ENCODE assay signal across 8 cellular contexts in genomic region chr11:77047007-77047927, GRCh38. TPM values are rescaled to one million over a fixed set of nuclear protein-coding genes. Genes with fewer than 3 reads are reported as not detected.
DNase-seq lines count a peak whose midpoint lies in the region; FAIRE-seq and TF ChIP-seq lines count a peak whose summit lies in the region.

No MANE protein-coding gene starts in this region.

- peak in 1 of 2 donors; percentile 34 for TF ChIP-seq EP300 in tibial nerve (IDR thresholded peaks at IDR 0.05)

- H3K36me3 Mint-ChIP-seq in activated naive CD4-positive, alpha-beta T cell treated with anti-CD3 and anti-CD28 coated beads for 36 hours (ENCODE audit: low read depth) = no peaks in the 10 kb centered on the region

- intact Hi-C loops in activated naive CD4-positive, alpha-beta T cell treated with anti-CD3 and anti-CD28 coated beads for 36 hours (cut with micrococcal nuclease) = loop anchor here (1.0 to 5.0 kb wide), 12 partner anchors 19 to 810 kb away; partner anchors contain the start of genes ACER3 and CAPN5

- DNase-seq in ELR (ENCODE audit: low read depth) (peak; percentile 94), H54 (ENCODE audit: insufficient read length, low spot score) (peak; percentile 50), M059J (ENCODE audit: low read depth) (peak; percentile 95), SHP77 (lab: John Stamatoyannopoulos, UW) (peak; percentile 89 to 92), globus pallidus (ENCODE audit: low spot score) (peak; percentile 93), nucleus accumbens (lab: John Stamatoyannopoulos, UW) (peak in 45 of 56 donors; percentile 11 to 88 (median 56)), tibial nerve (ENCODE audit: low spot score in 2 of 2) (peak; percentile 46 to 97)
- peak; percentile 88 for DNase-seq in activated naive CD4-positive, alpha-beta T cell treated with anti-CD3 and anti-CD28 coated beads for 36 hours

- H3K4me3 ChIP-seq in tibial nerve = peak overlapping the region in 3 of 4 donors; percentile 26 to 41 (median 31)

- peak overlapping the region in 3 of 4 donors; percentile 4 to 46 (median 30) for H3K27ac ChIP-seq in tibial nerve

- H3K9me3 ChIP-seq in tibial nerve = no peaks in the 10 kb centered on the region

- WGBS in tibial nerve, 2 donors = 7 to 11% methylated on average over 15 of the region's 15 CpGs

- CTCF ChIA-PET in activated naive CD4-positive, alpha-beta T cell treated with anti-CD3 and anti-CD28 coated beads for 36 hours (lab: Charles Lee) = interaction anchor here (0.6 to 3.8 kb wide), 25 partner anchors 10 to 603 kb away, joined by 3 to 81 read pairs (median 4); no protein-coding TSS in a partner anchor

- H3K27me3 Mint-ChIP-seq in activated naive CD4-positive, alpha-beta T cell treated with anti-CD3 and anti-CD28 coated beads for 36 hours (ENCODE audit: low read depth) = peaks cover 3% of the 10 kb centered on the region

- peak; percentile 66 to 81 (median 70) for TF ChIP-seq CTCF in tibial nerve (IDR thresholded peaks at IDR 0.05)

- H3K9me3 Mint-ChIP-seq in activated naive CD4-positive, alpha-beta T cell treated with anti-CD3 and anti-CD28 coated beads for 36 hours = no peaks in the 10 kb centered on the region

- peaks cover 0 to 18% (median 7%) of the 10 kb centered on the region in 4 donors for H3K4me1 ChIP-seq in tibial nerve

- peaks cover 0 to 27% of the 10 kb centered on the region in 2 donors for H3K27me3 ChIP-seq in tibial nerve

- TF ChIP-seq POLR2A in H54 (IDR thresholded peaks at IDR 0.05; ENCODE audit: low read depth, low read length) (no peak), tibial nerve (IDR thresholded peaks at IDR 0.05) (peak in 1 of 2 donors; percentile 11)

- H3K4me3 Mint-ChIP-seq in activated naive CD4-positive, alpha-beta T cell treated with anti-CD3 and anti-CD28 coated beads for 36 hours = peak overlapping the region; percentile 52

- H3K27ac Mint-ChIP-seq in activated naive CD4-positive, alpha-beta T cell treated with anti-CD3 and anti-CD28 coated beads for 36 hours = peak overlapping the region; percentile 64

- peaks cover 8% of the 10 kb centered on the region for H3K4me1 Mint-ChIP-seq in activated naive CD4-positive, alpha-beta T cell treated with anti-CD3 and anti-CD28 coated beads for 36 hours (ENCODE audit: low read depth)

- peak; percentile 61 for FAIRE-seq in H54 (lab: Jason Lieb, UNC)

- no peaks in the 10 kb centered on the region for H3K36me3 ChIP-seq in tibial nerve

RNA-seq across cellular contexts. Expression of gene B3GNT6, which starts 13.1 kb away (rescaled TPM):
- total RNA-seq in M059J (2014; rRNA removed; shearing (Covaris generic)) = not detected in 2 replicates
- not detected for total RNA-seq in activated naive CD4-positive, alpha-beta T cell treated with anti-CD3 and anti-CD28 coated beads for 36 hours
- total RNA-seq in tibial nerve = not detected

RNA-seq across cellular contexts. Expression of gene CAPN5, which starts 19.5 kb away (rescaled TPM):
- 13.1 and 17.2 TPM in 2 replicates for total RNA-seq in M059J (2014; rRNA removed; shearing (Covaris generic))
- 1 to 10 TPM in 1 of 2 experiments, under 1 TPM in 1; 0.79 to 1.5 TPM for total RNA-seq in activated naive CD4-positive, alpha-beta T cell treated with anti-CD3 and anti-CD28 coated beads for 36 hours
- total RNA-seq in tibial nerve = 10 to 100 TPM; 15.9 to 24.5 (median 19.8) TPM

RNA-seq across cellular contexts. Expression of gene OMP, which starts 55.4 kb away (rescaled TPM):
- total RNA-seq in M059J (2014; rRNA removed; shearing (Covaris generic)) = not detected in 2 replicates
- not detected for total RNA-seq in activated naive CD4-positive, alpha-beta T cell treated with anti-CD3 and anti-CD28 coated beads for 36 hours
- 1 to 10 TPM in 1 of 4 donors, not detected in 3; 9.9 TPM for total RNA-seq in tibial nerve

Comparison
In these comparisons a context has a peak if more than half of its experiments do, and no peak if none do; other contexts are left out.
1. Peak in every context shown above with its lines: DNase-seq, H3K4me3 ChIP-seq and H3K27ac ChIP-seq.